Comparison of ENCODE assay signal across 27 cellular contexts in the genomic region with DNA sequence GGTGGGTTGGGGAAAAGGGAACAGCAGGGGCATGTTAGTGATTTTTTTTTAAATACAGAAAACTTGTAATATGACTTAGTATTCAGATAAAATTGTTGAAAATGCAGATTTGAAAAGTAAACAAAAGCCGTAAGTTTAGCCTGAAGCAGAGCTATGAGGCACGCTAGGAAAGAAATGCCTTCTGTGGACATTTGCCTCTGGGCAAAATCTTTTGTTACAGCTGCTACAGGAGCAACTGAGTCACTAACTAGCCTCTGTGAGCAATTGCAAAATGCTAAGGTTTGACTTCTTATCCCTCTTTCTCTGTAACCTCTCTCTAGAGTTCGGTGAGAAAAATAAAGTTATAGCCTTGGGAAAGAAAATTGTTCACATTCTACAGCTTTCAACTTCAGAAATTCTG.
A peak's percentile ranks its signal among the peaks of the same experiment; 100 is the strongest.
DNase-seq lines count a peak whose midpoint lies in the region; ATAC-seq and TF ChIP-seq lines count a peak whose summit lies in the region.
"Had no signal": no experiment of that assay in that cellular context is flagged by ENCODE, and none has a peak within 500 bp of the region (broad histone marks: within the 10 kb centered on the region; RNA-seq: fewer than 3 reads in every experiment).

No MANE protein-coding gene starts in this region.

- H3K9ac ChIP-seq in neural progenitor cell = no peak overlapping the region

- H3K36me3 ChIP-seq in SJSA1 (no peaks in the 10 kb centered on the region), neural progenitor cell (no peaks in the 10 kb centered on the region)
- H3K36me3 ChIP-seq: spleen, tibial artery had no signal

- CTCF ChIA-PET in CD4-positive, alpha-beta T cell (lab: Charles Lee) = no interaction called here

- no peak overlapping the region for H3K4me3 Mint-ChIP-seq in neural progenitor cell
- H3K4me3 Mint-ChIP-seq in CD4-positive, alpha-beta T cell = no peak overlapping the region
- H3K4me3 Mint-ChIP-seq: activated T-cell treated with anti-CD3 and anti-CD28 coated beads, Interleukin-2, amount 50 U/mL, for 24 hours; CD14-positive monocyte; H9; memory B cell had no signal

- peak overlapping the region; percentile 85 for H2AFZ ChIP-seq in neural progenitor cell (replicated peaks)

- H3K4me3 ChIP-seq in SJSA1 (no peak overlapping the region), epithelial cell of esophagus (ENCODE audit: low read length) (no peak overlapping the region), neural progenitor cell (no peak overlapping the region)
- H3K4me3 ChIP-seq: dorsolateral prefrontal cortex, K562, spleen, tibial artery had no signal

- peak; percentile 64 for DNase-seq in EH (ENCODE audit: low read depth)
- peak in 1 of 2 experiments; percentile 40 for DNase-seq in SJSA1 (ENCODE audit: low read depth in 1 of 2, low spot score in 2 of 2)
- peak; percentile 85 for DNase-seq in epithelial cell of esophagus (ENCODE audit: low read depth)
- DNase-seq in neural progenitor cell (ENCODE audit: low spot score) = no peak
- no peak for DNase-seq in CD4-positive, alpha-beta T cell
- DNase-seq in Right ventricle myocardium superior = no peak
- DNase-seq in effector CD8-positive, alpha-beta T cell (lab: John Stamatoyannopoulos, UW) = no peak
- DNase-seq in GOT3 (lab: John Stamatoyannopoulos, UW) = no peak
- DNase-seq: activated CD4-positive, CD25-positive, alpha-beta regulatory T cell treated with anti-CD3 and anti-CD28 coated beads, Interleukin-2, amount 50 U/mL, for 72 hours; activated naive CD4-positive, alpha-beta T cell; activated T-cell treated with anti-CD3 and anti-CD28 coated beads, Interleukin-2, amount 50 U/mL, for 24 hours; amygdala; central memory CD4-positive, alpha-beta T cell; dorsolateral prefrontal cortex; erythroblast; glutamatergic neuron; H9; NCI-H2171 treated with DMSO at 0.1 percent for 48 hours; NCI-H526 treated with DMSO at 0.1 percent for 48 hours; occipital lobe; spleen; stimulated activated CD4-positive, alpha-beta T cell treated with anti-CD3 and anti-CD28 coated beads, Interleukin-4, amount 100 ng/mL, for 1 hour; stimulated activated naive CD8-positive, alpha-beta T cell treated with anti-CD3 and anti-CD28 coated beads, Interleukin-15, Interleukin-2, amounts not matched to agents 100 U/mL and 50 U/mL, for 24 hours; tibial artery had no signal

- no peak overlapping the region for H3K27ac Mint-ChIP-seq in neural progenitor cell
- H3K27ac Mint-ChIP-seq in CD4-positive, alpha-beta T cell = no peak overlapping the region
- H3K27ac Mint-ChIP-seq: activated T-cell treated with anti-CD3 and anti-CD28 coated beads, Interleukin-2, amount 50 U/mL, for 24 hours; CD14-positive monocyte; H9; memory B cell had no signal

- H3K27me3 ChIP-seq in SJSA1 (replicated peaks) = no peaks in the 10 kb centered on the region
- no peaks in the 10 kb centered on the region for H3K27me3 ChIP-seq in neural progenitor cell
- H3K27me3 ChIP-seq in CD4-positive, alpha-beta T cell (ENCODE audit: control insufficient read depth, insufficient read depth, low read length) = no peaks in the 10 kb centered on the region
- H3K27me3 ChIP-seq: dorsolateral prefrontal cortex, spleen, tibial artery had no signal

- no peak for TF ChIP-seq CTCF in epithelial cell of esophagus (IDR thresholded peaks at IDR 0.05; ENCODE audit: insufficient read depth, low read depth, low read length, missing control alignments)
- no peak for TF ChIP-seq CTCF in neural progenitor cell (IDR thresholded peaks at IDR 0.05)
- no peak for TF ChIP-seq CTCF in CD4-positive, alpha-beta T cell (IDR thresholded peaks at IDR 0.05)

- H3F3A ChIP-seq in neural progenitor cell (ENCODE audit: low read depth) = no peaks in the 10 kb centered on the region

- H3K9me3 Mint-ChIP-seq in neural progenitor cell = peaks cover 3% of the 10 kb centered on the region
- no peaks in the 10 kb centered on the region for H3K9me3 Mint-ChIP-seq in CD4-positive, alpha-beta T cell
- H3K9me3 Mint-ChIP-seq: memory B cell had no signal

- H3K79me2 ChIP-seq in neural progenitor cell (ENCODE audit: low read depth) = no peaks in the 10 kb centered on the region

- H4K20me1 ChIP-seq in neural progenitor cell (ENCODE audit: low read depth) = no peaks in the 10 kb centered on the region

- no peaks in the 10 kb centered on the region for H3K27me3 Mint-ChIP-seq in neural progenitor cell (ENCODE audit: insufficient read depth, low read depth)
- H3K27me3 Mint-ChIP-seq in CD4-positive, alpha-beta T cell = no peaks in the 10 kb centered on the region
- H3K27me3 Mint-ChIP-seq: activated T-cell treated with anti-CD3 and anti-CD28 coated beads, Interleukin-2, amount 50 U/mL, for 24 hours; memory B cell had no signal

- H3K27ac ChIP-seq in SJSA1 = peak overlapping the region; percentile 33
- H3K27ac ChIP-seq in neural progenitor cell = no peak overlapping the region
- H3K27ac ChIP-seq in CD4-positive, alpha-beta T cell (ENCODE audit: low read depth, low read length) = no peak overlapping the region
- H3K27ac ChIP-seq: dorsolateral prefrontal cortex, spleen, tibial artery had no signal

- ATAC-seq in CD4-positive, alpha-beta T cell (ENCODE audit: poor library complexity) = no peak
- ATAC-seq in Right ventricle myocardium superior (ENCODE audit: poor library complexity) = no peak
- ATAC-seq: K562; stimulated activated naive CD8-positive, alpha-beta T cell treated with anti-CD3 and anti-CD28 coated beads, Interleukin-15, Interleukin-2, amounts not matched to agents 100 U/mL and 50 U/mL, for 24 hours had no signal

- no peaks in the 10 kb centered on the region for H3K36me3 Mint-ChIP-seq in neural progenitor cell
- no peaks in the 10 kb centered on the region for H3K36me3 Mint-ChIP-seq in CD4-positive, alpha-beta T cell (ENCODE audit: low read depth)
- H3K36me3 Mint-ChIP-seq: CD14-positive monocyte, memory B cell had no signal

- H3K4me1 Mint-ChIP-seq in neural progenitor cell = no peaks in the 10 kb centered on the region
- H3K4me1 Mint-ChIP-seq in CD4-positive, alpha-beta T cell (ENCODE audit: low read depth) = no peaks in the 10 kb centered on the region
- H3K4me1 Mint-ChIP-seq: CD14-positive monocyte, memory B cell had no signal

- intact Hi-C loops in CD4-positive, alpha-beta T cell (cut with DNase I, micrococcal nuclease) = no loop called here
- intact Hi-C loops in Right ventricle myocardium superior (cut with DNase I) = no loop called here

- peaks cover 18% of the 10 kb centered on the region for H3K4me1 ChIP-seq in SJSA1 (replicated peaks)
- H3K4me1 ChIP-seq in neural progenitor cell = no peaks in the 10 kb centered on the region
- H3K4me1 ChIP-seq: spleen, tibial artery had no signal

- no peak overlapping the region for H3K4me2 ChIP-seq in neural progenitor cell

- POLR2A ChIA-PET in CD4-positive, alpha-beta T cell (lab: Charles Lee) = no interaction called here

- H3K9me3 ChIP-seq in SJSA1 (replicated peaks) = no peaks in the 10 kb centered on the region
- no peaks in the 10 kb centered on the region for H3K9me3 ChIP-seq in neural progenitor cell (ENCODE audit: low read depth)
- H3K9me3 ChIP-seq in CD4-positive, alpha-beta T cell (ENCODE audit: control insufficient read depth, low read length) = no peaks in the 10 kb centered on the region
- H3K9me3 ChIP-seq: spleen, tibial artery had no signal

Comparison
In these comparisons a context has a peak if more than half of its experiments do, and no peak if none do; other contexts are left out.
1. DNase-seq: peak in EH (single experiment) and epithelial cell of esophagus (single experiment); none in neural progenitor cell (single experiment), CD4-positive, alpha-beta T cell (0 of 10), Right ventricle myocardium superior (single experiment), effector CD8-positive, alpha-beta T cell (single experiment) and GOT3 (single experiment).